ENCODE assay signal across 8 cellular contexts in the genomic region with DNA sequence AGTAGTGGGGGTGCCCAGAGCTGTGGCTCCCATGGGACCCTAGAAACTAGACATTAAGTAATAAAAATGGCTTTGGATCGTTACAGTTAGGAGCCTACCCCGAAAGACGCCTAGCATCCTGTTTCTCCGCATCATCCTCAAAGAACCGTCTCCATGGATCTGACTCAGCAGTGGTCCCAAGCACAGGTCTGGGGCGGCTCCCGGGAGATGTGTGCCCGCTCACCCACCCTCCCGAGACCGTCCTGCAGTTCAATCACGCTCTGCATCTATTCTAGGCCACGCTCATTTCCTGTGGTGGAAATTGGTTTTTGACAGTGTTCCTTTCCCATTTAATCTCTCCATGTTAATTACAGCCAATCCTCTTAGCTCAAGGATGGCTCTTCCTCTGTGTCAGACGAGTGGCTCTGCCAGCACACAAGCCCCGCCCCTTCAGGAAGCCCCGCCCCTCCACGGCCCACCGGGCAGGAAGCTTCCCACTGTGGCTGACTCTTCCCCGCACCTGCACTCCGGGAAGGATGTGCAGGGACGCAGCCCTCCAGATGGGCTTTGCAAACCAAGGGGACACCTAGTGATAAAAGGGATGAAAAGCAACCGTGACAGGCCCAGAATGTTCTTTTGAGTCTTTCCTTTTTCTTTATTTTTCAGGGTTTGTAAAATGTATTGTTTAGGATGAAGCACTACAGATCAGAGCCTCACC. TPM values are rescaled to one million over a fixed set of nuclear protein-coding genes. Genes with fewer than 3 reads are reported as not detected.
DNase-seq lines count a peak whose midpoint lies in the region; ATAC-seq, FAIRE-seq and TF ChIP-seq lines count a peak whose summit lies in the region.

No MANE protein-coding gene starts in this region.

- no peak for TF ChIP-seq POLR2A in GM12891 (IDR thresholded peaks at IDR 0.05; ENCODE audit: low read depth, low read length)

- no peaks in the 10 kb centered on the region for H3K36me3 ChIP-seq in WERI-Rb-1

- FAIRE-seq in GM12891 (lab: Jason Lieb, UNC), result peak; percentile 87

- peak overlapping the region; percentile 34 for H3K27ac ChIP-seq in WERI-Rb-1

- peak; percentile 86 for ATAC-seq in HG02678 (IDR thresholded peaks at IDR 0.05; ENCODE audit: unreplicated experiment)

- no peaks in the 10 kb centered on the region for H3K27me3 ChIP-seq in WERI-Rb-1 (ENCODE audit: insufficient read depth, low read depth, severe bottlenecking)

- DNase-seq in GM12891 (ENCODE audit: insufficient read length, low spot score) (peak; percentile 56), NCI-H146 (lab: John Stamatoyannopoulos, UW) (peak; percentile 60), WERI-Rb-1 (peak; percentile 100), cerebellar cortex (ENCODE audit: low spot score) (peak; percentile 36), medulla oblongata (ENCODE audit: extremely low spot score) (peak; percentile 55), GOT3 (lab: John Stamatoyannopoulos, UW) (no peak)
- peak; percentile 46 for DNase-seq in stimulated activated CD8-positive, alpha-beta memory T cell treated with anti-CD3 and anti-CD28 coated beads, Interleukin-4, amount 100 ng/mL, for 24 hours (ENCODE audit: low read depth)

- H3K4me3 ChIP-seq in WERI-Rb-1 (ENCODE audit: low read depth, low read length), result peak overlapping the region; percentile 43

- no peaks in the 10 kb centered on the region for H3K9me3 ChIP-seq in WERI-Rb-1 (ENCODE audit: severe bottlenecking)

- TF ChIP-seq CTCF in WERI-Rb-1 (IDR thresholded peaks at IDR 0.05; ENCODE audit: low read depth, low read length), result peak; percentile 76

TF ChIP-seq in GM12891, 5 proteins besides CTCF, POLR2A, EP300 and RAD21:
- no peak for TF ChIP-seq POLR2AphosphoS5 (IDR thresholded peaks at IDR 0.05; ENCODE audit: low read depth, low read length)

RNA-seq across cellular contexts. Expression of a gene that starts 34.5 kb away (rescaled TPM):
- polyA plus RNA-seq in GM12891 (2012; ENCODE audit: low read depth, missing spikeins), result not detected
